In the genomic region with DNA sequence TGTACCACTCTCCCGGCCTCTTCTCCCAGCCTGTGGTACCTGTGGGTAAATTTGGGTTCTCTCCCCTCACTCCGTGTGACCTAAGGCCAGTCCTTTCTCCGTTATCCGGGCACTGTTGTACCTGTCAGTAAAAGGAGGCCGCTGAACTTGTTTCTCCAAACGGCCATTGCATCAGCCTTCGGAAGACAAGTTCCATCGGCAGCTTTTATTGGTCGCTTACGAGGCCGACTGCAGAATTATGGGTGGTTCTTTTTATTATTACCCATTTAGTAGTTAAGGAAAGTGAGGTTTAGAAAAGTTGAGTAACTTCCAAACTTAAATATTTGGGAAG, we compare ENCODE assay signal across 1 cellular context.
TF ChIP-seq lines count a peak whose summit lies in the region.

No MANE protein-coding gene starts in this region.

TF ChIP-seq in K562, 482 proteins besides CTCF, POLR2A, EP300 and RAD21 (continued from another document):
- TF ChIP-seq, protein P1, sequence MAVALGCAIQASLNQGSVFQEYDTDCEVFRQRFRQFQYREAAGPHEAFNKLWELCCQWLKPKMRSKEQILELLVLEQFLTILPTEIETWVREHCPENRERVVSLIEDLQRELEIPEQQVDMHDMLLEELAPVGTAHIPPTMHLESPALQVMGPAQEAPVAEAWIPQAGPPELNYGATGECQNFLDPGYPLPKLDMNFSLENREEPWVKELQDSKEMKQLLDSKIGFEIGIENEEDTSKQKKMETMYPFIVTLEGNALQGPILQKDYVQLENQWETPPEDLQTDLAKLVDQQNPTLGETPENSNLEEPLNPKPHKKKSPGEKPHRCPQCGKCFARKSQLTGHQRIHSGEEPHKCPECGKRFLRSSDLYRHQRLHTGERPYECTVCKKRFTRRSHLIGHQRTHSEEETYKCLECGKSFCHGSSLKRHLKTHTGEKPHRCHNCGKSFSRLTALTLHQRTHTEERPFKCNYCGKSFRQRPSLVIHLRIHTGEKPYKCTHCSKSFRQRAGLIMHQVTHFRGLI (CRISPR knock-in tag; IDR thresholded peaks at IDR 0.05), result 0 out of 2 replicates have a peak, but pooled peaks have one; percentile 11
- TF ChIP-seq TCF7 (IDR thresholded peaks at IDR 0.05; ENCODE audit: borderline replicate concordance), result no peak
- TF ChIP-seq HNRNPL (IDR thresholded peaks at IDR 0.05; ENCODE audit: low read depth, low read length), result no peak
- TF ChIP-seq, protein P2, sequence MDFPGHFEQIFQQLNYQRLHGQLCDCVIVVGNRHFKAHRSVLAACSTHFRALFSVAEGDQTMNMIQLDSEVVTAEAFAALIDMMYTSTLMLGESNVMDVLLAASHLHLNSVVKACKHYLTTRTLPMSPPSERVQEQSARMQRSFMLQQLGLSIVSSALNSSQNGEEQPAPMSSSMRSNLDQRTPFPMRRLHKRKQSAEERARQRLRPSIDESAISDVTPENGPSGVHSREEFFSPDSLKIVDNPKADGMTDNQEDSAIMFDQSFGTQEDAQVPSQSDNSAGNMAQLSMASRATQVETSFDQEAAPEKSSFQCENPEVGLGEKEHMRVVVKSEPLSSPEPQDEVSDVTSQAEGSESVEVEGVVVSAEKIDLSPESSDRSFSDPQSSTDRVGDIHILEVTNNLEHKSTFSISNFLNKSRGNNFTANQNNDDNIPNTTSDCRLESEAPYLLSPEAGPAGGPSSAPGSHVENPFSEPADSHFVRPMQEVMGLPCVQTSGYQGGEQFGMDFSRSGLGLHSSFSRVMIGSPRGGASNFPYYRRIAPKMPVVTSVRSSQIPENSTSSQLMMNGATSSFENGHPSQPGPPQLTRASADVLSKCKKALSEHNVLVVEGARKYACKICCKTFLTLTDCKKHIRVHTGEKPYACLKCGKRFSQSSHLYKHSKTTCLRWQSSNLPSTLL (IDR thresholded peaks at IDR 0.05), result no peak
- no peak for TF ChIP-seq HNRNPH1 (optimal IDR thresholded peaks at IDR 0.05; ENCODE audit: low read depth, low read length)
